Comparison of ENCODE assay signal across 31 cellular contexts in the genomic region with DNA sequence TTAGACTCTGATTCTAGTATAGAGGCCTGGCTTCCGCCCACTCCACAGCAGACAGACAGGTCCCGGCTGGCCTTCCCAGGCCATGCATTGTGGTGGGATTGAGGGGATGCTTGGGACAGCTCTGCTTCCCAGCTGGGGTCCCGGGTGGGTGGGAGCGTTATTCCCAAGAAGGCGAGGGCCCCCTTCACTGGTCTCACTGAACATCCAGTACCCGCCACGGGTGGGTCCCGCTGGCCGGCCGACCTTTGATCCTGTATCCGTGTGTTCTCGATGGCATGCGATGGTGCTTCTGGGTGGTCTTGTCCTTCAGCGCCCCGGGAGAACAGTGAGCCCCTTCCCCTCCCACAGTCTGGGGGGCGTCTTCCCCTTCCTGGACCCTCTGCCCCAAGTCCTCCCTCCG.
"Had no signal": no experiment of that assay in that cellular context is flagged by ENCODE, and none has a peak within 500 bp of the region (broad histone marks: within the 10 kb centered on the region; RNA-seq: fewer than 3 reads in every experiment).

No MANE protein-coding gene starts in this region.

- H3K9me3 ChIP-seq: ascending aorta, colonic mucosa had no signal

- H3K4me3 Mint-ChIP-seq: activated B cell treated with CpG ODN at 0.5 μM for 24 hours; activated CD8-positive, alpha-beta memory T cell treated with anti-CD3 and anti-CD28 coated beads, Interleukin-2, amount 10 ng/mL, durations not matched to agents 7 days and 5 days; activated CD8-positive, alpha-beta T cell treated with anti-CD3 and anti-CD28 coated beads, Interleukin-2, amount 10 ng/mL, durations not matched to agents 7 days and 5 days; activated naive CD4-positive, alpha-beta T cell treated with anti-CD3 and anti-CD28 coated beads, Interleukin-2, amount 10 ng/mL, durations not matched to agents 7 days and 5 days; activated naive CD8-positive, alpha-beta T cell treated with anti-CD3 and anti-CD28 coated beads, Interleukin-2, amount 10 ng/mL, durations not matched to agents 7 days and 5 days; activated T-helper 1 cell treated with anti-CD3 and anti-CD28 coated beads, Interleukin-12 subunit alpha, Interleukin-12 subunit beta, Interleukin-2, Interleukin-4 antibody, amounts not matched to agents 30 ng/mL and 10 ng/mL and 1 ng/mL, durations not matched to agents 14 hours and 24 hours and 36 hours; endodermal cell; T-cell; T-helper 1 cell treated with Interleukin-12 subunit alpha and Interleukin-12 subunit beta and Interleukin-4 antibody, amounts not matched to agents 30 μg/mL and 1 μg/mL, for 36 hours; T-helper 2 cell treated with Interferon-gamma antibody and Interleukin-4, amounts not matched to agents 5 μg/mL and 100 μg/mL, for 36 hours had no signal

- H3K36me3 Mint-ChIP-seq: activated CD8-positive, alpha-beta memory T cell treated with anti-CD3 and anti-CD28 coated beads, Interleukin-2, amount 10 ng/mL, durations not matched to agents 7 days and 5 days; activated naive CD4-positive, alpha-beta T cell treated with anti-CD3 and anti-CD28 coated beads, Interleukin-2, amount 10 ng/mL, durations not matched to agents 7 days and 5 days; activated naive CD4-positive, alpha-beta T cell treated with anti-CD3 and anti-CD28 coated beads, Interleukin-2, amount 50 U/mL, for 72 hours; activated naive CD8-positive, alpha-beta T cell treated with anti-CD3 and anti-CD28 coated beads, Interleukin-2, amount 10 ng/mL, durations not matched to agents 7 days and 5 days; T-cell had no signal

- H3K4me1 Mint-ChIP-seq: activated B cell treated with CpG ODN at 0.5 μM for 24 hours; activated CD8-positive, alpha-beta memory T cell treated with anti-CD3 and anti-CD28 coated beads, Interleukin-2, amount 10 ng/mL, durations not matched to agents 7 days and 5 days; activated naive CD8-positive, alpha-beta T cell treated with anti-CD3 and anti-CD28 coated beads, Interleukin-2, amount 10 ng/mL, durations not matched to agents 7 days and 5 days; endodermal cell; T-cell had no signal

- DNase-seq: activated B cell treated with CpG ODN at 0.5 μM for 24 hours; activated CD4-positive, alpha-beta T cell treated with anti-CD3 and anti-CD28 coated beads for 48 hours; activated CD4-positive, alpha-beta T cell treated with anti-CD3 and anti-CD28 coated beads, Interleukin-2, amount 50 U/mL, for 1 hour; activated CD4-positive, alpha-beta T cell treated with anti-CD3 and anti-CD28 coated beads, Interleukin-2, amount 50 U/mL, for 48 hours; activated CD8-positive, alpha-beta memory T cell treated with anti-CD3 and anti-CD28 coated beads, Interleukin-2, amount 10 ng/mL, durations not matched to agents 7 days and 5 days; activated CD8-positive, alpha-beta memory T cell treated with anti-CD3 and anti-CD28 coated beads, Interleukin-2, amount 50 U/mL, for 4 hours; activated CD8-positive, alpha-beta T cell treated with anti-CD3 and anti-CD28 coated beads, Interleukin-2, amount 10 ng/mL, durations not matched to agents 7 days and 5 days; activated gamma-delta T cell; activated naive CD4-positive, alpha-beta T cell; activated naive CD4-positive, alpha-beta T cell treated with anti-CD3 and anti-CD28 coated beads, Interleukin-2, amount 10 ng/mL, durations not matched to agents 7 days and 5 days; activated naive CD8-positive, alpha-beta T cell treated with anti-CD3 and anti-CD28 coated beads, Interleukin-2, amount 10 ng/mL, durations not matched to agents 7 days and 5 days; activated T-cell treated with anti-CD3 and anti-CD28 coated beads, Interleukin-2, amount 50 U/mL, for 1 hour; activated T-cell treated with anti-CD3 and anti-CD28 coated beads, Interleukin-2, amount 50 U/mL, for 48 hours; caudate nucleus; cerebellar nuclear complex; colonic mucosa; effector memory CD4-positive, alpha-beta T cell; endodermal cell; foreskin fibroblast; head of caudate nucleus; T-cell; T1000; WERI-Rb-1 had no signal

- H3K27ac Mint-ChIP-seq: activated B cell treated with CpG ODN at 0.5 μM for 24 hours; activated CD8-positive, alpha-beta memory T cell treated with anti-CD3 and anti-CD28 coated beads, Interleukin-2, amount 10 ng/mL, durations not matched to agents 7 days and 5 days; activated CD8-positive, alpha-beta T cell treated with anti-CD3 and anti-CD28 coated beads, Interleukin-2, amount 10 ng/mL, durations not matched to agents 7 days and 5 days; activated naive CD4-positive, alpha-beta T cell treated with anti-CD3 and anti-CD28 coated beads, Interleukin-2, amount 10 ng/mL, durations not matched to agents 7 days and 5 days; activated naive CD4-positive, alpha-beta T cell treated with anti-CD3 and anti-CD28 coated beads, Interleukin-2, amount 50 U/mL, for 72 hours; activated naive CD8-positive, alpha-beta T cell treated with anti-CD3 and anti-CD28 coated beads, Interleukin-2, amount 10 ng/mL, durations not matched to agents 7 days and 5 days; activated T-helper 1 cell treated with anti-CD3 and anti-CD28 coated beads, Interleukin-12 subunit alpha, Interleukin-12 subunit beta, Interleukin-2, Interleukin-4 antibody, amounts not matched to agents 30 ng/mL and 10 ng/mL and 1 ng/mL, durations not matched to agents 14 hours and 24 hours and 36 hours; activated T-helper 2 cell treated with anti-CD3 and anti-CD28 coated beads, Interferon-gamma antibody, Interleukin-2, Interleukin-4, amounts not matched to agents 10 μg/mL and 5 μg/mL and 100 μg/mL, durations not matched to agents 14 hours and 24 hours and 36 hours; endodermal cell; T-cell; T-helper 1 cell treated with Interleukin-12 subunit alpha and Interleukin-12 subunit beta and Interleukin-4 antibody, amounts not matched to agents 30 μg/mL and 1 μg/mL, for 36 hours; T-helper 2 cell treated with Interferon-gamma antibody and Interleukin-4, amounts not matched to agents 5 μg/mL and 100 μg/mL, for 36 hours had no signal

- H3K27me3 Mint-ChIP-seq: activated B cell treated with CpG ODN at 0.5 μM for 24 hours; activated CD8-positive, alpha-beta memory T cell treated with anti-CD3 and anti-CD28 coated beads, Interleukin-2, amount 10 ng/mL, durations not matched to agents 7 days and 5 days; activated naive CD4-positive, alpha-beta T cell treated with anti-CD3 and anti-CD28 coated beads, Interleukin-2, amount 10 ng/mL, durations not matched to agents 7 days and 5 days; activated naive CD8-positive, alpha-beta T cell treated with anti-CD3 and anti-CD28 coated beads, Interleukin-2, amount 10 ng/mL, durations not matched to agents 7 days and 5 days; T-cell had no signal

- ATAC-seq: activated CD4-positive, CD25-positive, alpha-beta regulatory T cell treated with anti-CD3 and anti-CD28 coated beads, Interleukin-2, amount 50 U/mL, for 24 hours; activated CD8-positive, alpha-beta memory T cell treated with anti-CD3 and anti-CD28 coated beads, Interleukin-2, amount 10 ng/mL, durations not matched to agents 7 days and 5 days; activated CD8-positive, alpha-beta T cell treated with anti-CD3 and anti-CD28 coated beads, Interleukin-2, amount 10 ng/mL, durations not matched to agents 7 days and 5 days; activated naive CD4-positive, alpha-beta T cell treated with anti-CD3 and anti-CD28 coated beads, Interleukin-2, amount 50 U/mL, for 72 hours; esophagus mucosa; T-cell had no signal

- H3K9me3 Mint-ChIP-seq: activated B cell treated with CpG ODN at 0.5 μM for 24 hours; activated naive CD4-positive, alpha-beta T cell treated with anti-CD3 and anti-CD28 coated beads, Interleukin-2, amount 10 ng/mL, durations not matched to agents 7 days and 5 days; activated naive CD4-positive, alpha-beta T cell treated with anti-CD3 and anti-CD28 coated beads, Interleukin-2, amount 50 U/mL, for 72 hours; activated naive CD8-positive, alpha-beta T cell treated with anti-CD3 and anti-CD28 coated beads, Interleukin-2, amount 10 ng/mL, durations not matched to agents 7 days and 5 days; activated T-helper 1 cell treated with anti-CD3 and anti-CD28 coated beads, Interleukin-12 subunit alpha, Interleukin-12 subunit beta, Interleukin-2, Interleukin-4 antibody, amounts not matched to agents 30 ng/mL and 10 ng/mL and 1 ng/mL, durations not matched to agents 14 hours and 24 hours and 36 hours; activated T-helper 2 cell treated with anti-CD3 and anti-CD28 coated beads, Interferon-gamma antibody, Interleukin-2, Interleukin-4, amounts not matched to agents 10 μg/mL and 5 μg/mL and 100 μg/mL, durations not matched to agents 14 hours and 24 hours and 36 hours; endodermal cell; T-cell; T-helper 1 cell treated with Interleukin-12 subunit alpha and Interleukin-12 subunit beta and Interleukin-4 antibody, amounts not matched to agents 30 μg/mL and 1 μg/mL, for 36 hours; T-helper 2 cell treated with Interferon-gamma antibody and Interleukin-4, amounts not matched to agents 5 μg/mL and 100 μg/mL, for 36 hours had no signal
